1 cellular context compared by ENCODE assay signal in the genomic region with DNA sequence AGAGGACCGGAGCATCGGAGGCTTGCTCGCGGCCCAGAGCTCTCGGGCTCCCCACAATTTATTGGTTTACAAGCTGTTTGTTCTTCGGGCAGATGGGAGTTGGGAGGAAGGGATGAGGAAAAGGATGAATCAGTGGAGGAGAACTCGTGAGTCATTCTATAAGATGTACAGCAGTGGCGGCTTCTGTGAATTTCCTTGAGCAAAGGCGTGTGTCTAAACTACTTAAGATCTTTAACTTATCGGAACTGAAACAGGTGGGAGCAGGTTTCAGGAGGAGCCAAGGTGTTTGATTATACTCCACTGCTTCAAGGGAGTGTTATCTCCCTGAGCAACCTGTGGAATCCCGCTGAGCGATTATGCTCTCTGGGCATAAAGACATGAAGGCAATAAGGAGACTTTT.
TF ChIP-seq lines count a peak whose summit lies in the region.

No MANE protein-coding gene starts in this region.

TF ChIP-seq in K562, 482 proteins besides CTCF, POLR2A, EP300 and RAD21 (continued from another document):
- TF ChIP-seq, protein P1, sequence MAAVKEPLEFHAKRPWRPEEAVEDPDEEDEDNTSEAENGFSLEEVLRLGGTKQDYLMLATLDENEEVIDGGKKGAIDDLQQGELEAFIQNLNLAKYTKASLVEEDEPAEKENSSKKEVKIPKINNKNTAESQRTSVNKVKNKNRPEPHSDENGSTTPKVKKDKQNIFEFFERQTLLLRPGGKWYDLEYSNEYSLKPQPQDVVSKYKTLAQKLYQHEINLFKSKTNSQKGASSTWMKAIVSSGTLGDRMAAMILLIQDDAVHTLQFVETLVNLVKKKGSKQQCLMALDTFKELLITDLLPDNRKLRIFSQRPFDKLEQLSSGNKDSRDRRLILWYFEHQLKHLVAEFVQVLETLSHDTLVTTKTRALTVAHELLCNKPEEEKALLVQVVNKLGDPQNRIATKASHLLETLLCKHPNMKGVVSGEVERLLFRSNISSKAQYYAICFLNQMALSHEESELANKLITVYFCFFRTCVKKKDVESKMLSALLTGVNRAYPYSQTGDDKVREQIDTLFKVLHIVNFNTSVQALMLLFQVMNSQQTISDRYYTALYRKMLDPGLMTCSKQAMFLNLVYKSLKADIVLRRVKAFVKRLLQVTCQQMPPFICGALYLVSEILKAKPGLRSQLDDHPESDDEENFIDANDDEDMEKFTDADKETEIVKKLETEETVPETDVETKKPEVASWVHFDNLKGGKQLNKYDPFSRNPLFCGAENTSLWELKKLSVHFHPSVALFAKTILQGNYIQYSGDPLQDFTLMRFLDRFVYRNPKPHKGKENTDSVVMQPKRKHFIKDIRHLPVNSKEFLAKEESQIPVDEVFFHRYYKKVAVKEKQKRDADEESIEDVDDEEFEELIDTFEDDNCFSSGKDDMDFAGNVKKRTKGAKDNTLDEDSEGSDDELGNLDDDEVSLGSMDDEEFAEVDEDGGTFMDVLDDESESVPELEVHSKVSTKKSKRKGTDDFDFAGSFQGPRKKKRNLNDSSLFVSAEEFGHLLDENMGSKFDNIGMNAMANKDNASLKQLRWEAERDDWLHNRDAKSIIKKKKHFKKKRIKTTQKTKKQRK (IDR thresholded peaks at IDR 0.05; ENCODE audit: borderline replicate concordance, low read depth, low read length), result no peak
- TF ChIP-seq TCF3 (CRISPR knock-in tag; IDR thresholded peaks at IDR 0.05) (peak; percentile 47; the same call in 1 of the 2 replicates), OTX1 (CRISPR knock-in tag; IDR thresholded peaks at IDR 0.05) (no peak), CBFA2T2 (conservative IDR thresholded peaks at IDR 0.05) (peak; percentile 63), NCOR1 (IDR thresholded peaks at IDR 0.05) (peak; percentile 10; the same call in 1 of the 2 replicates), ZNF668 (CRISPR knock-in tag; IDR thresholded peaks at IDR 0.05) (no peak), MYC (IDR thresholded peaks at IDR 0.05; ENCODE audit: low read depth, low read length) (no peak), MYC (CRISPR knock-in tag; IDR thresholded peaks at IDR 0.05; ENCODE audit: borderline replicate concordance, low read depth) (no peak), CHCHD3 (CRISPR knock-in tag; IDR thresholded peaks at IDR 0.05) (no peak), ZNF764 (CRISPR knock-in tag; IDR thresholded peaks at IDR 0.05; ENCODE audit: low read depth) (no peak), CBFA2T3 (IDR thresholded peaks at IDR 0.05) (peak; percentile 69), TAL1 (IDR thresholded peaks at IDR 0.05) (peak; percentile 45; the same call in 1 of the 2 replicates), SP2 (IDR thresholded peaks at IDR 0.05; ENCODE audit: extremely low read depth, low read depth, low read length, poor library complexity, severe bottlenecking) (no peak), ASH1L (IDR thresholded peaks at IDR 0.05; ENCODE audit: borderline replicate concordance, low read depth, partially characterized antibody) (no peak), MYNN (IDR thresholded peaks at IDR 0.05) (no peak), MYNN (CRISPR knock-in tag; IDR thresholded peaks at IDR 0.05) (no peak), ARID1B (IDR thresholded peaks at IDR 0.05) (0 out of 2 replicates have a peak, but pooled peaks have one; percentile 9), ZNF589 (CRISPR knock-in tag; IDR thresholded peaks at IDR 0.05; ENCODE audit: low read depth) (no peak), ZNF436 (CRISPR knock-in tag; IDR thresholded peaks at IDR 0.05) (no peak)
- TF ChIP-seq, protein P2, sequence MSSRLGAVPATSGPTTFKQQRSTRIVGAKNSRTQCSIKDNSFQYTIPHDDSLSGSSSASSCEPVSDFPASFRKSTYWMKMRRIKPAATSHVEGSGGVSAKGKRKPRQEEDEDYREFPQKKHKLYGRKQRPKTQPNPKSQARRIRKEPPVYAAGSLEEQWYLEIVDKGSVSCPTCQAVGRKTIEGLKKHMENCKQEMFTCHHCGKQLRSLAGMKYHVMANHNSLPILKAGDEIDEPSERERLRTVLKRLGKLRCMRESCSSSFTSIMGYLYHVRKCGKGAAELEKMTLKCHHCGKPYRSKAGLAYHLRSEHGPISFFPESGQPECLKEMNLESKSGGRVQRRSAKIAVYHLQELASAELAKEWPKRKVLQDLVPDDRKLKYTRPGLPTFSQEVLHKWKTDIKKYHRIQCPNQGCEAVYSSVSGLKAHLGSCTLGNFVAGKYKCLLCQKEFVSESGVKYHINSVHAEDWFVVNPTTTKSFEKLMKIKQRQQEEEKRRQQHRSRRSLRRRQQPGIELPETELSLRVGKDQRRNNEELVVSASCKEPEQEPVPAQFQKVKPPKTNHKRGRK (tag; IDR thresholded peaks at IDR 0.05), result no peak
- TF ChIP-seq, protein P3, sequence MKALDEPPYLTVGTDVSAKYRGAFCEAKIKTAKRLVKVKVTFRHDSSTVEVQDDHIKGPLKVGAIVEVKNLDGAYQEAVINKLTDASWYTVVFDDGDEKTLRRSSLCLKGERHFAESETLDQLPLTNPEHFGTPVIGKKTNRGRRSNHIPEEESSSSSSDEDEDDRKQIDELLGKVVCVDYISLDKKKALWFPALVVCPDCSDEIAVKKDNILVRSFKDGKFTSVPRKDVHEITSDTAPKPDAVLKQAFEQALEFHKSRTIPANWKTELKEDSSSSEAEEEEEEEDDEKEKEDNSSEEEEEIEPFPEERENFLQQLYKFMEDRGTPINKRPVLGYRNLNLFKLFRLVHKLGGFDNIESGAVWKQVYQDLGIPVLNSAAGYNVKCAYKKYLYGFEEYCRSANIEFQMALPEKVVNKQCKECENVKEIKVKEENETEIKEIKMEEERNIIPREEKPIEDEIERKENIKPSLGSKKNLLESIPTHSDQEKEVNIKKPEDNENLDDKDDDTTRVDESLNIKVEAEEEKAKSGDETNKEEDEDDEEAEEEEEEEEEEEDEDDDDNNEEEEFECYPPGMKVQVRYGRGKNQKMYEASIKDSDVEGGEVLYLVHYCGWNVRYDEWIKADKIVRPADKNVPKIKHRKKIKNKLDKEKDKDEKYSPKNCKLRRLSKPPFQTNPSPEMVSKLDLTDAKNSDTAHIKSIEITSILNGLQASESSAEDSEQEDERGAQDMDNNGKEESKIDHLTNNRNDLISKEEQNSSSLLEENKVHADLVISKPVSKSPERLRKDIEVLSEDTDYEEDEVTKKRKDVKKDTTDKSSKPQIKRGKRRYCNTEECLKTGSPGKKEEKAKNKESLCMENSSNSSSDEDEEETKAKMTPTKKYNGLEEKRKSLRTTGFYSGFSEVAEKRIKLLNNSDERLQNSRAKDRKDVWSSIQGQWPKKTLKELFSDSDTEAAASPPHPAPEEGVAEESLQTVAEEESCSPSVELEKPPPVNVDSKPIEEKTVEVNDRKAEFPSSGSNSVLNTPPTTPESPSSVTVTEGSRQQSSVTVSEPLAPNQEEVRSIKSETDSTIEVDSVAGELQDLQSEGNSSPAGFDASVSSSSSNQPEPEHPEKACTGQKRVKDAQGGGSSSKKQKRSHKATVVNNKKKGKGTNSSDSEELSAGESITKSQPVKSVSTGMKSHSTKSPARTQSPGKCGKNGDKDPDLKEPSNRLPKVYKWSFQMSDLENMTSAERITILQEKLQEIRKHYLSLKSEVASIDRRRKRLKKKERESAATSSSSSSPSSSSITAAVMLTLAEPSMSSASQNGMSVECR (CRISPR knock-in tag; IDR thresholded peaks at IDR 0.05), result no peak
- TF ChIP-seq, protein P4, sequence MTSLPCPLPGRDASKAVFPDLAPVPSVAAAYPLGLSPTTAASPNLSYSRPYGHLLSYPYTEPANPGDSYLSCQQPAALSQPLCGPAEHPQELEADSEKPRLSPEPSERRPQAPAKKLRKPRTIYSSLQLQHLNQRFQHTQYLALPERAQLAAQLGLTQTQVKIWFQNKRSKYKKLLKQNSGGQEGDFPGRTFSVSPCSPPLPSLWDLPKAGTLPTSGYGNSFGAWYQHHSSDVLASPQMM (CRISPR knock-in tag; IDR thresholded peaks at IDR 0.05), result no peak
